ENCODE assay signal across 8 cellular contexts in the genomic region with DNA sequence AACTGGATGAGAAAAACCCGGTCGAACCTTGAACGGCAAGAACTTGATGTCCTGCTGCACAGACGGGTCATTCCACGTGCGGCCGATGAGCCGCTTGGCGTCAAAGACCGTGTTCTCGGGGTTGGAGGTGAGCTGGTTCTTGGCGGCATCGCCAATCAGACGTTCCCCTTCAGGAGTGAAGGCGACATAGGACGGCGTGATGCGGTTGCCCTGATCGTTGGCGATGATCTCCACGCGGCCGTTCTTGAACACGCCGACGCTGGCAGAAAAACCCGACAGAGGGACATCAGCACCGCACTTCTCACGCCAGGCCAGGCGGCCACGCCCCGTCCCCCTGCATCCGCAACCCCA. TPM values are rescaled to one million over a fixed set of nuclear protein-coding genes. Genes with fewer than 3 reads are reported as not detected.
A peak's percentile ranks its signal among the peaks of the same experiment; 100 is the strongest.
DNase-seq lines count a peak whose midpoint lies in the region; ATAC-seq and TF ChIP-seq lines count a peak whose summit lies in the region.

No MANE protein-coding gene starts in this region.

- H4K20me1 ChIP-seq in SU-DHL-6 (ENCODE audit: low read depth, low read length) = peaks cover 22% of the 10 kb centered on the region; the same call in 1 of the 2 replicates

- WGBS in thymus = under 1% methylated on average over 33 of the region's 33 CpGs

- peaks cover 48% of the 10 kb centered on the region for H3F3A ChIP-seq in SU-DHL-6 (ENCODE audit: insufficient read depth)

- H3K9me2 ChIP-seq in SU-DHL-6 (replicated peaks; ENCODE audit: insufficient read depth, low read length) = no peaks in the 10 kb centered on the region

- H3K4me3 ChIP-seq in SU-DHL-6 (ENCODE audit: insufficient read depth, low read length, poor library complexity, severe bottlenecking) = peak overlapping the region; percentile 80
- H3K4me3 ChIP-seq in mucosa of rectum (ENCODE audit: low read length in 2 of 2) = peak overlapping the region; percentile 94 to 98
- H3K4me3 ChIP-seq in thymus (ENCODE audit: low read length) = peak overlapping the region; percentile 75

- peak overlapping the region; percentile 60 for H3K27ac ChIP-seq in SU-DHL-6 (ENCODE audit: low read depth, low read length)
- H3K27ac ChIP-seq in mucosa of rectum (ENCODE audit: low read depth in 2 of 2, low read length in 2 of 2) = peak overlapping the region; percentile 94 to 96
- H3K27ac ChIP-seq in thymus (ENCODE audit: low read depth) = peak overlapping the region; percentile 87

- H3K36me3 ChIP-seq in SU-DHL-6 (ENCODE audit: low read length) (peaks cover 31% of the 10 kb centered on the region), mucosa of rectum (ENCODE audit: control insufficient read depth in 2 of 2, insufficient read depth in 2 of 2, low read length in 2 of 2) (peaks cover 32 to 38% of the 10 kb centered on the region in 2 donors), thymus (ENCODE audit: control insufficient read depth, insufficient read depth) (peaks cover 26% of the 10 kb centered on the region)

- no peak for TF ChIP-seq CTCF in SU-DHL-6 (IDR thresholded peaks at IDR 0.05; ENCODE audit: insufficient read depth, low read length, poor library complexity, severe bottlenecking)

- peak; percentile 1 for ATAC-seq in HG02870 (IDR thresholded peaks at IDR 0.05; ENCODE audit: unreplicated experiment)

- H3K27me3 ChIP-seq in SU-DHL-6 (ENCODE audit: low read length) = no peaks in the 10 kb centered on the region
- no peaks in the 10 kb centered on the region for H3K27me3 ChIP-seq in mucosa of rectum (ENCODE audit: control insufficient read depth in 2 of 2, insufficient read depth in 2 of 2, low read length in 2 of 2)
- no peaks in the 10 kb centered on the region for H3K27me3 ChIP-seq in thymus (ENCODE audit: control insufficient read depth, insufficient read depth)

- H3K79me2 ChIP-seq in SU-DHL-6 (ENCODE audit: insufficient read depth, low read length) = peaks cover 42% of the 10 kb centered on the region

- no peak overlapping the region for H2AFZ ChIP-seq in SU-DHL-6 (ENCODE audit: low read depth, low read length, severe bottlenecking)

- peak overlapping the region; percentile 81 for H3K4me2 ChIP-seq in SU-DHL-6 (ENCODE audit: low read depth, low read length, poor library complexity, severe bottlenecking)

- H3K9ac ChIP-seq in SU-DHL-6 (ENCODE audit: low read length) (peak overlapping the region; percentile 91), mucosa of rectum (ENCODE audit: low read depth in 1 of 2, low read length in 2 of 2) (peak overlapping the region; percentile 96 to 99)

- peak; percentile 66 for DNase-seq in NCI-H748 (lab: John Stamatoyannopoulos, UW; ENCODE audit: unreplicated experiment)
- DNase-seq in NCI-H748 treated with DMSO at 0.1 percent for 48 hours (lab: John Stamatoyannopoulos, UW) = no peak
- peak; percentile 21 for DNase-seq in effector CD4-positive, alpha-beta T cell
- DNase-seq in NCI-H2029 treated with DMSO at 0.1 percent for 48 hours (lab: John Stamatoyannopoulos, UW) = no peak

- no peaks in the 10 kb centered on the region for H3K9me3 ChIP-seq in SU-DHL-6 (ENCODE audit: insufficient read depth, low read length)
- H3K9me3 ChIP-seq in mucosa of rectum (ENCODE audit: control insufficient read depth in 2 of 2, low read length in 2 of 2) = no peaks in the 10 kb centered on the region
- no peaks in the 10 kb centered on the region for H3K9me3 ChIP-seq in thymus (ENCODE audit: control insufficient read depth)

- H3K4me1 ChIP-seq in mucosa of rectum (ENCODE audit: control insufficient read depth in 2 of 2, insufficient read depth in 2 of 2, low read length in 2 of 2) = peaks cover 21 to 27% of the 10 kb centered on the region in 2 donors
- H3K4me1 ChIP-seq in thymus (ENCODE audit: control insufficient read depth, insufficient read depth, low read length) = peaks cover 7% of the 10 kb centered on the region

RNA-seq across cellular contexts. Expression of gene HSPA5, which starts 0.5 kb away (rescaled TPM):
- polyA plus RNA-seq in thymus = 113 TPM

RNA-seq across cellular contexts. Expression of gene GAPVD1, which starts 21.0 kb away (rescaled TPM):
- 12.9 TPM for polyA plus RNA-seq in thymus

RNA-seq across cellular contexts. Expression of gene RABEPK, which starts 40.3 kb away (rescaled TPM):
- polyA plus RNA-seq in thymus = 19.5 TPM

RNA-seq across cellular contexts. Expression of gene PPP6C, which starts 51.0 kb away (rescaled TPM):
- 37.6 TPM for polyA plus RNA-seq in thymus

Comparison
In these comparisons a context has a peak if more than half of its experiments do, and no peak if none do; other contexts are left out.
1. DNase-seq: peak in NCI-H748 (single experiment) and effector CD4-positive, alpha-beta T cell (single experiment); none in NCI-H748 treated with DMSO at 0.1 percent for 48 hours (single experiment) and NCI-H2029 treated with DMSO at 0.1 percent for 48 hours (single experiment).
2. Peak in every context shown above with its lines, with median percentiles within 50 percentile points of each other: H3K27ac ChIP-seq and H3K4me3 ChIP-seq.